27 cellular contexts compared by ENCODE assay signal in genomic region chr5:42461507-42461906, GRCh38. TPM values are rescaled to one million over a fixed set of nuclear protein-coding genes. Genes with fewer than 3 reads are reported as not detected.
"Had no signal": no experiment of that assay in that cellular context is flagged by ENCODE, and none has a peak within 500 bp of the region (broad histone marks: within the 10 kb centered on the region; RNA-seq: fewer than 3 reads in every experiment).

No MANE protein-coding gene starts in this region.

- H3K4me2 ChIP-seq: SK-N-SH had no signal

- H3K36me3 ChIP-seq: adrenal gland, SJCRH30, WERI-Rb-1 had no signal

- H3K4me1 Mint-ChIP-seq: activated CD4-positive, alpha-beta T cell treated with anti-CD3 and anti-CD28 coated beads for 36 hours; activated naive CD8-positive, alpha-beta T cell treated with anti-CD3 and anti-CD28 coated beads, Interleukin-2, amount 10 ng/mL, durations not matched to agents 7 days and 5 days had no signal

- H3K27me3 ChIP-seq: adrenal gland, SJCRH30 had no signal

- H3K27ac Mint-ChIP-seq: activated CD4-positive, alpha-beta T cell treated with anti-CD3 and anti-CD28 coated beads for 36 hours; activated CD8-positive, alpha-beta T cell treated with anti-CD3 and anti-CD28 coated beads for 36 hours; activated naive CD8-positive, alpha-beta T cell treated with anti-CD3 and anti-CD28 coated beads, Interleukin-2, amount 10 ng/mL, durations not matched to agents 7 days and 5 days; activated T-cell treated with anti-CD3 and anti-CD28 coated beads, Interleukin-2, amount 50 U/mL, for 72 hours; activated T-helper 2 cell treated with anti-CD3 and anti-CD28 coated beads, Interferon-gamma antibody, Interleukin-2, Interleukin-4, amounts not matched to agents 10 μg/mL and 5 μg/mL and 100 μg/mL, durations not matched to agents 14 hours and 24 hours and 36 hours had no signal

- H3K4me3 Mint-ChIP-seq: activated CD4-positive, alpha-beta T cell treated with anti-CD3 and anti-CD28 coated beads for 36 hours; activated CD8-positive, alpha-beta T cell treated with anti-CD3 and anti-CD28 coated beads for 36 hours; activated naive CD8-positive, alpha-beta T cell treated with anti-CD3 and anti-CD28 coated beads, Interleukin-2, amount 10 ng/mL, durations not matched to agents 7 days and 5 days; activated T-cell treated with anti-CD3 and anti-CD28 coated beads, Interleukin-2, amount 50 U/mL, for 72 hours had no signal

- ATAC-seq: activated CD4-positive, alpha-beta T cell treated with anti-CD3 and anti-CD28 coated beads for 36 hours; activated CD8-positive, alpha-beta T cell treated with anti-CD3 and anti-CD28 coated beads for 36 hours; activated T-cell treated with anti-CD3 and anti-CD28 coated beads, Interleukin-2, amount 50 U/mL, for 72 hours had no signal

- H3K27me3 Mint-ChIP-seq: activated CD8-positive, alpha-beta T cell treated with anti-CD3 and anti-CD28 coated beads for 36 hours had no signal

- H3K4me1 ChIP-seq: SJCRH30 had no signal

- H3K9me3 Mint-ChIP-seq: activated CD8-positive, alpha-beta T cell treated with anti-CD3 and anti-CD28 coated beads for 36 hours; activated naive CD8-positive, alpha-beta T cell treated with anti-CD3 and anti-CD28 coated beads, Interleukin-2, amount 10 ng/mL, durations not matched to agents 7 days and 5 days; activated T-cell treated with anti-CD3 and anti-CD28 coated beads, Interleukin-2, amount 50 U/mL, for 72 hours; activated T-helper 2 cell treated with anti-CD3 and anti-CD28 coated beads, Interferon-gamma antibody, Interleukin-2, Interleukin-4, amounts not matched to agents 10 μg/mL and 5 μg/mL and 100 μg/mL, durations not matched to agents 14 hours and 24 hours and 36 hours had no signal

- H3K9me3 ChIP-seq: adrenal gland, SJCRH30, SK-N-SH had no signal

- H3K36me3 Mint-ChIP-seq: activated naive CD8-positive, alpha-beta T cell treated with anti-CD3 and anti-CD28 coated beads, Interleukin-2, amount 10 ng/mL, durations not matched to agents 7 days and 5 days had no signal

- DNase-seq: activated CD4-positive, alpha-beta T cell treated with anti-CD3 and anti-CD28 coated beads for 36 hours; activated CD4-positive, alpha-beta T cell treated with anti-CD3 and anti-CD28 coated beads, Interleukin-2, amount 50 U/mL, for 1 hour; activated CD8-positive, alpha-beta memory T cell treated with anti-CD3 and anti-CD28 coated beads, Interleukin-2, amount 50 U/mL, for 4 hours; activated CD8-positive, alpha-beta T cell treated with anti-CD3 and anti-CD28 coated beads for 36 hours; activated naive CD4-positive, alpha-beta T cell treated with anti-CD3 and anti-CD28 coated beads, Interleukin-2, amount 50 U/mL, for 16 hours; activated naive CD8-positive, alpha-beta T cell treated with anti-CD3 and anti-CD28 coated beads, Interleukin-2, amount 10 ng/mL, durations not matched to agents 7 days and 5 days; activated T-cell treated with anti-CD3 and anti-CD28 coated beads, Interleukin-2, amount 50 U/mL, for 72 hours; adrenal gland; anterior cingulate cortex; caudate nucleus; MM.1S; NCI-H1105 treated with DMSO at 0.1 percent for 48 hours; NCI-H146; NCI-H187 treated with DMSO at 0.1 percent for 48 hours; NCI-H2081 treated with DMSO at 0.1 percent for 48 hours; NCI-H2171; NCI-H345; NCI-H510A; NCI-H526 treated with DMSO at 0.1 percent for 48 hours; NCI-H82; SJCRH30; SK-N-SH; T-helper 1 cell; WERI-Rb-1 had no signal

- H3K27ac ChIP-seq: SJCRH30, WERI-Rb-1 had no signal

- H3K9ac ChIP-seq: SK-N-SH had no signal

- H3K4me3 ChIP-seq: adrenal gland, SJCRH30 had no signal

RNA-seq across cellular contexts. Expression of gene GHR, which starts 38.3 kb away (rescaled TPM):
- total RNA-seq: activated CD4-positive, alpha-beta T cell treated with anti-CD3 and anti-CD28 coated beads for 36 hours; activated CD8-positive, alpha-beta T cell treated with anti-CD3 and anti-CD28 coated beads for 36 hours; activated naive CD8-positive, alpha-beta T cell treated with anti-CD3 and anti-CD28 coated beads, Interleukin-2, amount 10 ng/mL, durations not matched to agents 7 days and 5 days; activated T-cell treated with anti-CD3 and anti-CD28 coated beads, Interleukin-2, amount 50 U/mL, for 72 hours; activated T-helper 2 cell treated with anti-CD3 and anti-CD28 coated beads, Interferon-gamma antibody, Interleukin-2, Interleukin-4, amounts not matched to agents 10 μg/mL and 5 μg/mL and 100 μg/mL, durations not matched to agents 14 hours and 24 hours and 36 hours; OCI-LY7; T-helper 2 cell treated with Interferon-gamma antibody and Interleukin-4, amounts not matched to agents 100 ng/mL and 5 ng/mL, for 36 hours had no signal
